In genomic region chr3:149555941-149556340, GRCh38 we compare ENCODE assay signal across 1 cellular context.
TF ChIP-seq lines count a peak whose summit lies in the region.

No MANE protein-coding gene starts in this region.

TF ChIP-seq in GM23338, 12 proteins besides CTCF, POLR2A, EP300 and RAD21 (continued from another document):
- TF ChIP-seq, protein P1, sequence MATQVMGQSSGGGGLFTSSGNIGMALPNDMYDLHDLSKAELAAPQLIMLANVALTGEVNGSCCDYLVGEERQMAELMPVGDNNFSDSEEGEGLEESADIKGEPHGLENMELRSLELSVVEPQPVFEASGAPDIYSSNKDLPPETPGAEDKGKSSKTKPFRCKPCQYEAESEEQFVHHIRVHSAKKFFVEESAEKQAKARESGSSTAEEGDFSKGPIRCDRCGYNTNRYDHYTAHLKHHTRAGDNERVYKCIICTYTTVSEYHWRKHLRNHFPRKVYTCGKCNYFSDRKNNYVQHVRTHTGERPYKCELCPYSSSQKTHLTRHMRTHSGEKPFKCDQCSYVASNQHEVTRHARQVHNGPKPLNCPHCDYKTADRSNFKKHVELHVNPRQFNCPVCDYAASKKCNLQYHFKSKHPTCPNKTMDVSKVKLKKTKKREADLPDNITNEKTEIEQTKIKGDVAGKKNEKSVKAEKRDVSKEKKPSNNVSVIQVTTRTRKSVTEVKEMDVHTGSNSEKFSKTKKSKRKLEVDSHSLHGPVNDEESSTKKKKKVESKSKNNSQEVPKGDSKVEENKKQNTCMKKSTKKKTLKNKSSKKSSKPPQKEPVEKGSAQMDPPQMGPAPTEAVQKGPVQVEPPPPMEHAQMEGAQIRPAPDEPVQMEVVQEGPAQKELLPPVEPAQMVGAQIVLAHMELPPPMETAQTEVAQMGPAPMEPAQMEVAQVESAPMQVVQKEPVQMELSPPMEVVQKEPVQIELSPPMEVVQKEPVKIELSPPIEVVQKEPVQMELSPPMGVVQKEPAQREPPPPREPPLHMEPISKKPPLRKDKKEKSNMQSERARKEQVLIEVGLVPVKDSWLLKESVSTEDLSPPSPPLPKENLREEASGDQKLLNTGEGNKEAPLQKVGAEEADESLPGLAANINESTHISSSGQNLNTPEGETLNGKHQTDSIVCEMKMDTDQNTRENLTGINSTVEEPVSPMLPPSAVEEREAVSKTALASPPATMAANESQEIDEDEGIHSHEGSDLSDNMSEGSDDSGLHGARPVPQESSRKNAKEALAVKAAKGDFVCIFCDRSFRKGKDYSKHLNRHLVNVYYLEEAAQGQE (IDR thresholded peaks at IDR 0.05; ENCODE audit: unreplicated experiment) = no peak
TF ChIP-seq in GM23338: peak in this region for 0.
